Comparison of ENCODE assay signal across 8 cellular contexts in the genomic region with DNA sequence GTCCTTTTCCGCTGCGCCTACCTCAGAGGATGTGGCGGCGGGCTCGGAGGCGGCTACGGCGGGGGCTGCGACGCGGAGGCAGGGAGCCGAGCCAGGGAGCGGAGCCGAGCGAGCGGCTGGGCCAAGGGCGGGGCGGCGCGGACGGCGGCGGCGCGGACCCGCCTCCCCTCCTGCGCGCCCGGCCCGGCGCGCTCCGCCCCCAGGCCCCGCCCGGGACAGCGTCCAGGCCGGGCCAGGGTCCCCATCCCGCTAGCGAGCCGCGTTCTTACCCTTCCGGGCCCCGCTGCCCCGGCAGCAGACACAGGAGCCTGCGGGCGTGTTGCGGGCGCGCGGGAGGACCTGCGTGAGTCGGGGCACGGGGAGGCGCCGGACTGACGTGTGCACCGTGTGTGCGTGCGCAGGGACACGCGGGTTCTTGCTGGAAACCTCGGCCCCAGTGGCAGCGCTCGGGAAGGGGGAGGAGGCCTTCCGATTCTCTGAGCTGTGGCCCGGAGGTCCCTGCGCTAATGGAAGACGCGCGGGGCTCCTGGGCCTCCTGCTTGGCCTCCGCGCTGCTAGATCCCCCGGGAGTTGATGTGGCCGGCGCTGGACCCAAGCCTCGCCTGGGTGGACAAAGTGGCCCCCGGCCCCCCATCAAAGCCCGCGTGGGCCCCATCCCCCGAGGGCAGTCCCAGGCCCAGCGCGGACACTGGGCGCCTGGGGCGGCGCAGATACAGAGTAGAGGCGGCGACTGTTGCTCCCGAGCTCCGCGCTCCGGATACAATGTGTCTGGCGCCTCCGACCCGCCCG. TPM values are rescaled to one million over a fixed set of nuclear protein-coding genes. Genes with fewer than 3 reads are reported as not detected.
DNase-seq lines count a peak whose midpoint lies in the region; ATAC-seq, FAIRE-seq and TF ChIP-seq lines count a peak whose summit lies in the region.

TSS of gene VDAC1 (minus strand) at position 350 of the 789 bp plus-strand sequence. CDS start 11,963 bp downstream, outside the sequence.

- peaks cover 0 to 4% of the 10 kb centered on the region in 2 donors for H3K36me3 ChIP-seq in kidney (ENCODE audit: control insufficient read depth in 1 of 2, insufficient read depth in 2 of 2, low read length in 2 of 2)

- no peak for TF ChIP-seq CTCF in kidney (IDR thresholded peaks at IDR 0.05; ENCODE audit: borderline replicate concordance, extremely low read depth, insufficient read depth)

- peaks cover 32 to 37% of the 10 kb centered on the region in 2 donors for H3K4me1 ChIP-seq in kidney (ENCODE audit: control insufficient read depth in 1 of 2, insufficient read depth in 1 of 2, low read depth in 1 of 2, low read length in 2 of 2)

- peak; percentile 69 for ATAC-seq in HG02943 (IDR thresholded peaks at IDR 0.05; ENCODE audit: low read depth, unreplicated experiment)

- H3K9ac ChIP-seq in kidney (ENCODE audit: low read length in 2 of 2) = peak within 1 kb of the TSS; percentile 69 to 95

- FAIRE-seq in kidney (lab: Jason Lieb, UNC) = no peak

- H3K4me3 ChIP-seq in kidney (ENCODE audit: low read length in 2 of 2) = peak within 1 kb of the TSS; percentile 75 to 82

- peak; percentile 48 to 81 for DNase-seq in SHP77 (lab: John Stamatoyannopoulos, UW)
- no peak for DNase-seq in SHP77 treated with DMSO at 0.1 percent for 48 hours (lab: John Stamatoyannopoulos, UW)
- DNase-seq in NCI-H2107 (lab: John Stamatoyannopoulos, UW) = peak; percentile 23
- peak; percentile 62 for DNase-seq in activated CD4-positive, CD25-positive, alpha-beta regulatory T cell treated with anti-CD3 and anti-CD28 coated beads, Interleukin-2, amount 50 U/mL, for 16 hours (ENCODE audit: low read depth, low spot score)
- DNase-seq in central memory CD4-positive, alpha-beta T cell = peak; percentile 93
- peak; percentile 95 for DNase-seq in kidney
- peak; percentile 74 to 77 for DNase-seq in stimulated activated CD4-positive, alpha-beta T cell treated with anti-CD3 and anti-CD28 coated beads, Interleukin-15, amount 100 ng/mL, for 48 hours (ENCODE audit: low read depth in 2 of 2)

- peak within 1 kb of the TSS; percentile 98 to 99 for H3K27ac ChIP-seq in kidney (ENCODE audit: low read depth in 2 of 2, low read length in 2 of 2)

- intact Hi-C loops in kidney (cut with DNase I) = no loop called here

- no peaks in the 10 kb centered on the region for H3K9me3 ChIP-seq in kidney (ENCODE audit: control insufficient read depth in 1 of 2, low read length in 2 of 2)

RNA-seq across cellular contexts. Expression of gene VDAC1, which starts in this region (rescaled TPM):
- total RNA-seq in kidney = 148 TPM
- polyA plus RNA-seq in kidney (ENCODE audit: insufficient read depth, low read depth, low replicate concordance) = 285 TPM
